8 cellular contexts compared by ENCODE assay signal in genomic region chr14:105087308-105087962, GRCh38. TPM values are rescaled to one million over a fixed set of nuclear protein-coding genes. Genes with fewer than 3 reads are reported as not detected.
A peak's percentile ranks its signal among the peaks of the same experiment; 100 is the strongest.
DNase-seq lines count a peak whose midpoint lies in the region; ATAC-seq, FAIRE-seq and TF ChIP-seq lines count a peak whose summit lies in the region.

No MANE protein-coding gene starts in this region.

- in situ Hi-C loops in K562 (cut with MboI), result no loop called here

- peak; percentile 18 to 19 for ATAC-seq in activated CD4-positive, CD25-positive, alpha-beta regulatory T cell treated with anti-CD3 and anti-CD28 coated beads, Interleukin-2, amount 50 U/mL, for 24 hours
- no peak for ATAC-seq in K562
- no peak for ATAC-seq in HG03095 (IDR thresholded peaks at IDR 0.05; ENCODE audit: unreplicated experiment)

- no peaks in the 10 kb centered on the region for H3K9me3 Mint-ChIP-seq in immature natural killer cell

- H3K9ac ChIP-seq in KMS-11, result peak overlapping the region; percentile 61
- H3K9ac ChIP-seq in K562 (ENCODE audit: insufficient read depth in 1 of 2, low read depth in 2 of 2, low read length in 2 of 2), result peak overlapping the region in 1 of 2 experiments; percentile 83; a peak in 2 of 4 replicates

- TF ChIP-seq POLR2A in K562 (conservative IDR thresholded peaks at IDR 0.05), result no peak

- H3K4me2 ChIP-seq in KMS-11, result peak overlapping the region; percentile 63
- peak overlapping the region; percentile 57 for H3K4me2 ChIP-seq in K562 (ENCODE audit: insufficient read depth, low read length)

- CTCF ChIA-PET in K562 (lab: Yijun Ruan, JAX; ENCODE audit: low intra/inter-chr PET ratio), result interaction anchor here (0.7 kb wide), 1 partner anchor 112 kb away, joined by 7 read pairs; no protein-coding TSS in a partner anchor

- H2AFZ ChIP-seq in KMS-11 (ENCODE audit: low read depth), result peak overlapping the region; percentile 47; the same call in 1 of the 2 replicates
- peak overlapping the region; percentile 85 for H2AFZ ChIP-seq in K562 (ENCODE audit: low read depth, low read length)

- BruUV-seq in K562 (replicated peaks; lab: Mats Ljungman, UMichigan), result no TSS peak

- no peak for TF ChIP-seq EP300 in K562 (IDR thresholded peaks at IDR 0.05; ENCODE audit: low read length)

- FAIRE-seq in K562 (lab: Jason Lieb, UNC), result no peak

- TF ChIP-seq CTCF in KMS-11 (conservative IDR thresholded peaks at IDR 0.05; ENCODE audit: low read depth, low read length) (no peak), K562 (IDR thresholded peaks at IDR 0.05 in 2 of 3, conservative IDR thresholded peaks at IDR 0.05 in 1 of 3; ENCODE audit: insufficient read depth in 2 of 3, low read depth in 1 of 3, low read length in 3 of 3) (no peak)

- no peaks in the 10 kb centered on the region for H3K27me3 ChIP-seq in KMS-11 (ENCODE audit: insufficient read depth, low read depth)
- no peaks in the 10 kb centered on the region; a peak in 1 of 5 replicates for H3K27me3 ChIP-seq in K562 (ENCODE audit: control insufficient read depth in 2 of 2, insufficient read depth in 2 of 2, low read length in 2 of 2)

- H3K27me3 Mint-ChIP-seq in immature natural killer cell (ENCODE audit: low read depth in 3 of 3), result peaks cover 0 to 4% (median 2%) of the 10 kb centered on the region in 3 donors

- no peaks in the 10 kb centered on the region for H4K20me1 ChIP-seq in KMS-11 (ENCODE audit: insufficient read depth)
- no peaks in the 10 kb centered on the region for H4K20me1 ChIP-seq in K562 (replicated peaks; ENCODE audit: control insufficient read depth, insufficient read depth, low read length)

- peaks cover 9 to 20% of the 10 kb centered on the region in 2 donors for H3K4me1 Mint-ChIP-seq in immature natural killer cell

- no peak for DNase-seq in activated CD4-positive, CD25-positive, alpha-beta regulatory T cell (lab: John Stamatoyannopoulos, UW)
- DNase-seq in K562 (ENCODE audit: extremely low read depth in 1 of 4, low spot score in 3 of 4), result peak in 2 of 4 experiments; percentile 40
- DNase-seq in immature natural killer cell, result no peak
- peak; percentile 56 for DNase-seq in stimulated activated CD8-positive, alpha-beta memory T cell treated with anti-CD3 and anti-CD28 coated beads, Interleukin-4, amount 100 ng/mL, for 48 hours
- no peak for DNase-seq in GDM1 (lab: John Stamatoyannopoulos, UW)

- no peak overlapping the region for H3K4me3 ChIP-seq in KMS-11 (IDR thresholded peaks at IDR 0.05; ENCODE audit: insufficient read depth, low read depth, low read length)
- peak overlapping the region; percentile 33 for H3K4me3 ChIP-seq in K562

- no peak for TF ChIP-seq RAD21 in K562 (CRISPR knock-in tag; conservative IDR thresholded peaks at IDR 0.05 in 1 of 2, IDR thresholded peaks at IDR 0.05 in 1 of 2)

- H3K9me3 ChIP-seq in K562 (replicated peaks; ENCODE audit: control insufficient read depth, insufficient read depth, low read depth, low read length), result no peaks in the 10 kb centered on the region

- peak overlapping the region in 3 of 6 donors; percentile 32 to 64 (median 53) for H3K27ac Mint-ChIP-seq in immature natural killer cell

- intact Hi-C loops in K562 (cut with micrococcal nuclease), result loop anchor here (5.0 kb wide), 1 partner anchor 40 kb away; no protein-coding TSS in a partner anchor

- no peaks in the 10 kb centered on the region for H3K36me3 ChIP-seq in KMS-11 (ENCODE audit: insufficient read depth)
- no peaks in the 10 kb centered on the region for H3K36me3 ChIP-seq in K562 (ENCODE audit: control insufficient read depth, insufficient read depth, low read length)

- peaks cover 5% of the 10 kb centered on the region for H3K9me1 ChIP-seq in K562 (ENCODE audit: control insufficient read depth, insufficient read depth, low read length)

- H3K4me3 Mint-ChIP-seq in immature natural killer cell, result peak overlapping the region; percentile 75 to 87 (median 82)

- H3K27ac ChIP-seq in KMS-11 (peak overlapping the region; percentile 47), K562 (ENCODE audit: extremely low read depth, low read depth, low read length) (no peak overlapping the region)

- WGBS in K562 (ENCODE audit: insufficient coverage, low coverage, missing lambda C conversion rate), result 2% methylated on average over 14 of the region's 60 CpGs

- H3K36me3 Mint-ChIP-seq in immature natural killer cell, result no peaks in the 10 kb centered on the region

- H3K4me1 ChIP-seq in KMS-11 (ENCODE audit: low read depth, poor library complexity, severe bottlenecking) (peaks cover 9% of the 10 kb centered on the region), K562 (replicated peaks in 1 of 2; ENCODE audit: control insufficient read depth in 2 of 2, insufficient read depth in 2 of 2, low read length in 2 of 2) (peaks cover 3 to 55% of the 10 kb centered on the region in 2 experiments; a peak in 2 of 5 replicates)

- H3K79me2 ChIP-seq in KMS-11 (ENCODE audit: insufficient read depth, low read depth) (no peaks in the 10 kb centered on the region), K562 (ENCODE audit: control insufficient read depth, insufficient read depth, low read length) (no peaks in the 10 kb centered on the region)

- POLR2A ChIA-PET in K562 (lab: Yijun Ruan, JAX), result interaction anchor here (0.6 to 1.0 kb wide), 6 partner anchors 12 to 125 kb away, joined by 3 read pairs; no protein-coding TSS in a partner anchor

TF ChIP-seq in K562, 482 proteins besides CTCF, POLR2A, EP300 and RAD21 (continues in another document):
- TF ChIP-seq THRB (CRISPR knock-in tag; conservative IDR thresholded peaks at IDR 0.05) (no peak), MNT (conservative IDR thresholded peaks at IDR 0.05) (no peak), ZC3H4 (CRISPR knock-in tag; IDR thresholded peaks at IDR 0.05; ENCODE audit: borderline replicate concordance) (no peak), KDM5B (IDR thresholded peaks at IDR 0.05; ENCODE audit: insufficient replicate concordance, low read depth, low read length) (no peak)

RNA-seq across cellular contexts. Expression of gene GPR132, which starts 22.2 kb away (rescaled TPM):
- 0.23 and 0.51 TPM in 2 replicates for total RNA-seq in K562 (2011; cell fraction: chromatin; rRNA removed; ENCODE audit: low replicate concordance)
- 0.26 and 0.50 TPM in 2 replicates for total RNA-seq in K562 (2011; cell fraction: nucleolus; rRNA removed)
- 0.23 and 0.44 TPM in 2 replicates for total RNA-seq in K562 (2011; cell fraction: nucleoplasm; rRNA removed)
- total RNA-seq in K562 (2014; rRNA removed), result 0.49 and 0.50 TPM in 2 replicates
- 0.19 and 0.25 TPM in 2 replicates for total RNA-seq in K562 (2014; rRNA removed; fragmentation: Illumina TruSeq; extraction: Trizol)
- 0.98 and 1.0 TPM in 2 replicates for total RNA-seq in K562 (2015; rRNA removed; fragmentation: Illumina TruSeq; extraction: Trizol)
- 0.49 and 1.1 TPM in 2 replicates for total RNA-seq in K562 (2021)
- polyA plus RNA-seq in K562 (2011; rRNA removed), result 0.01 and 0.22 TPM in 2 replicates
- polyA plus RNA-seq in K562 (2011; cell fraction: cytosol; rRNA removed), result 0.34 and 1.1 TPM in 2 replicates
- 0.27 and 0.41 TPM in 2 replicates for polyA plus RNA-seq in K562 (2011; cell fraction: nucleus; rRNA removed)
- 0.59 and 3.2 TPM in 2 replicates for polyA plus RNA-seq in K562 (2012)
- polyA plus RNA-seq in K562 (2014; fragmentation: Illumina TruSeq; extraction: Trizol), result 0.22 and 0.24 TPM in 2 replicates
- under 1 TPM in 1 of 2 experiments, not detected in 1; 0.01 TPM for polyA plus RNA-seq in K562 (2014; fragmentation: Nextera tagmentation; extraction: Ambion mirVana)
- polyA plus RNA-seq in K562 (2014; rRNA removed), result 0.23 and 0.46 TPM in 2 replicates
- 0.06 TPM in 1 of 2 replicates, not detected in the other for polyA minus RNA-seq in K562 (2011; rRNA and poly(A)+ RNA removed)
- polyA minus RNA-seq in K562 (2011; cell fraction: cytosol; rRNA and poly(A)+ RNA removed), result not detected in 2 replicates
- polyA minus RNA-seq in K562 (2011; cell fraction: nucleus; rRNA and poly(A)+ RNA removed), result 0.13 and 0.33 TPM in 2 replicates
- polyA plus RNA-seq in immature natural killer cell, result 10 to 100 TPM in 1 of 3 donors, 1 to 10 TPM in 2; 5.8 to 25.6 (median 8.4) TPM

Comparison
In these comparisons a context has a peak if more than half of its experiments do, and no peak if none do; other contexts are left out.
1. ATAC-seq: peak in activated CD4-positive, CD25-positive, alpha-beta regulatory T cell treated with anti-CD3 and anti-CD28 coated beads, Interleukin-2, amount 50 U/mL, for 24 hours (2 of 2); none in K562 (single experiment) and HG03095 (single experiment).